Comparison of ENCODE assay signal across 16 cellular contexts in genomic region chr2:197460653-197461052, GRCh38. TPM values are rescaled to one million over a fixed set of nuclear protein-coding genes. Genes with fewer than 3 reads are reported as not detected.
DNase-seq lines count a peak whose midpoint lies in the region; ATAC-seq and TF ChIP-seq lines count a peak whose summit lies in the region.
"Had no signal": no experiment of that assay in that cellular context is flagged by ENCODE, and none has a peak within 500 bp of the region (broad histone marks: within the 10 kb centered on the region; RNA-seq: fewer than 3 reads in every experiment).

No MANE protein-coding gene starts in this region.

- H3K4me2 ChIP-seq in hepatocyte, result peak overlapping the region; percentile 36

- H3K27ac ChIP-seq in hepatocyte, result peak overlapping the region; percentile 71
- H3K27ac ChIP-seq in psoas muscle, result no peak overlapping the region
- H3K27ac ChIP-seq: C4-2B had no signal

- H3K9me3 ChIP-seq in T-helper 17 cell (ENCODE audit: control insufficient read depth, low read length, poor library complexity, severe bottlenecking) (no peaks in the 10 kb centered on the region), hepatocyte (ENCODE audit: low read depth) (no peaks in the 10 kb centered on the region), psoas muscle (no peaks in the 10 kb centered on the region)

- H3K36me3 Mint-ChIP-seq in T-helper 17 cell (ENCODE audit: low read depth) (no peaks in the 10 kb centered on the region), type B pancreatic cell (peaks cover 4% of the 10 kb centered on the region)

- no peaks in the 10 kb centered on the region for H3K9me2 ChIP-seq in hepatocyte (replicated peaks; ENCODE audit: insufficient read depth)

- no peaks in the 10 kb centered on the region for H3K36me3 ChIP-seq in hepatocyte (replicated peaks; ENCODE audit: insufficient read depth, low read depth)
- H3K36me3 ChIP-seq in psoas muscle (ENCODE audit: insufficient read depth in 1 of 2, low read depth in 1 of 2), result peaks cover 3 to 49% of the 10 kb centered on the region in 2 donors

- H3K4me3 ChIP-seq in hepatocyte, result no peak overlapping the region
- no peak overlapping the region for H3K4me3 ChIP-seq in psoas muscle

- H3K4me1 Mint-ChIP-seq in T-helper 17 cell (peaks cover 10% of the 10 kb centered on the region), type B pancreatic cell (ENCODE audit: unreplicated experiment) (no peaks in the 10 kb centered on the region)

- no peak overlapping the region for H2AFZ ChIP-seq in hepatocyte

- H4K20me1 ChIP-seq in hepatocyte (ENCODE audit: insufficient read depth, poor library complexity, severe bottlenecking), result peaks cover 17% of the 10 kb centered on the region

- no peaks in the 10 kb centered on the region for H3K9me3 Mint-ChIP-seq in type B pancreatic cell
- H3K9me3 Mint-ChIP-seq: IgD-negative memory B cell had no signal

- WGBS in hepatocyte (ENCODE audit: low lambda C conversion rate, missing lambda C conversion rate), result 74% methylated on average over 5 of the region's 5 CpGs
- 89 to 93% (median 90%) methylated on average over 5 of the region's 5 CpGs for WGBS in psoas muscle, 3 donors

- H3K79me2 ChIP-seq in hepatocyte, result peaks cover 75% of the 10 kb centered on the region

- ATAC-seq in T-helper 17 cell (no peak), GM21381 (IDR thresholded peaks at IDR 0.05; ENCODE audit: unreplicated experiment) (no peak), psoas muscle (no peak)

- TF ChIP-seq CTCF in hepatocyte (IDR thresholded peaks at IDR 0.05; ENCODE audit: poor library complexity), result no peak
- TF ChIP-seq CTCF in type B pancreatic cell (conservative IDR thresholded peaks at IDR 0.05), result no peak
- TF ChIP-seq CTCF in psoas muscle (IDR thresholded peaks at IDR 0.05), result no peak

- DNase-seq in NCI-H82 (lab: John Stamatoyannopoulos, UW), result peak; percentile 34
- DNase-seq in NCI-H82 treated with DMSO at 0.1 percent for 48 hours (lab: John Stamatoyannopoulos, UW; ENCODE audit: unreplicated experiment), result no peak
- DNase-seq in T-helper 17 cell, result no peak
- DNase-seq in hepatocyte (ENCODE audit: low spot score), result no peak
- DNase-seq in type B pancreatic cell (ENCODE audit: extremely low spot score, unreplicated experiment), result no peak
- DNase-seq in psoas muscle, result no peak
- no peak for DNase-seq in DMS79 treated with DMSO at 0.1 percent for 48 hours (lab: John Stamatoyannopoulos, UW)
- DNase-seq: COR-L47, DMS79, GOT3, NCI-H1436, NCI-H2029 treated with DMSO at 0.1 percent for 48 hours, SHP77 treated with DMSO at 0.1 percent for 48 hours had no signal

- H3K27ac Mint-ChIP-seq in T-helper 17 cell (peak overlapping the region; percentile 8), type B pancreatic cell (peak overlapping the region; percentile 46)
- H3K27ac Mint-ChIP-seq: IgD-negative memory B cell had no signal

- H3K4me3 Mint-ChIP-seq in T-helper 17 cell (no peak overlapping the region), type B pancreatic cell (no peak overlapping the region)
- H3K4me3 Mint-ChIP-seq: IgD-negative memory B cell had no signal

- intact Hi-C loops in psoas muscle (cut with DNase I), result no loop called here

- H3K27me3 Mint-ChIP-seq in T-helper 17 cell (no peaks in the 10 kb centered on the region), type B pancreatic cell (no peaks in the 10 kb centered on the region)
- H3K27me3 Mint-ChIP-seq: IgD-negative memory B cell had no signal

- H3K27me3 ChIP-seq in hepatocyte (no peaks in the 10 kb centered on the region), psoas muscle (ENCODE audit: insufficient read depth in 3 of 3, low read length in 2 of 3) (no peaks in the 10 kb centered on the region)

- H3K4me1 ChIP-seq in hepatocyte (ENCODE audit: insufficient read depth) (peaks cover 8% of the 10 kb centered on the region), psoas muscle (peaks cover 16% of the 10 kb centered on the region)

RNA-seq across cellular contexts. Expression of gene COQ10B, which starts 7.3 kb away (rescaled TPM):
- total RNA-seq in T-helper 17 cell (10 to 100 TPM; 50.8 to 54.9 TPM), hepatocyte (40.2 and 44.4 TPM in 2 replicates), type B pancreatic cell (ENCODE audit: low replicate concordance) (12.7 and 17.8 TPM in 2 replicates), psoas muscle (10 to 100 TPM in 3 of 4 donors, 1 to 10 TPM in 1; 9.9 to 20.2 (median 18.5) TPM)
- polyA plus RNA-seq in hepatocyte (40.7 and 46.1 TPM in 2 replicates), psoas muscle (10 to 100 TPM; 11.9 to 16.4 (median 14.5) TPM)

RNA-seq across cellular contexts. Expression of gene SF3B1, which starts 25.8 kb away (rescaled TPM):
- total RNA-seq in T-helper 17 cell, result 100 to 1,000 TPM; 454 to 510 TPM
- total RNA-seq in hepatocyte, result 232 and 321 TPM in 2 replicates
- 161 and 165 TPM in 2 replicates for polyA plus RNA-seq in hepatocyte
- 266 and 296 TPM in 2 replicates for total RNA-seq in type B pancreatic cell (ENCODE audit: low replicate concordance)
- 100 to 1,000 TPM; 112 to 162 (median 142) TPM for total RNA-seq in psoas muscle
- 100 to 1,000 TPM in 2 of 3 donors, 10 to 100 TPM in 1; 89.2 to 137 (median 116) TPM for polyA plus RNA-seq in psoas muscle

RNA-seq across cellular contexts. Expression of gene HSPD1, which starts 39.0 kb away (rescaled TPM):
- total RNA-seq in T-helper 17 cell, result 100 to 1,000 TPM; 161 to 182 TPM
- total RNA-seq in hepatocyte, result 327 and 339 TPM in 2 replicates
- 293 and 309 TPM in 2 replicates for polyA plus RNA-seq in hepatocyte
- total RNA-seq in type B pancreatic cell (ENCODE audit: low replicate concordance), result 375 and 473 TPM in 2 replicates
- total RNA-seq in psoas muscle, result 100 to 1,000 TPM; 167 to 252 (median 192) TPM
- 100 to 1,000 TPM; 188 to 468 (median 240) TPM for polyA plus RNA-seq in psoas muscle

RNA-seq across cellular contexts. Expression of gene HSPE1, which starts 39.5 kb away (rescaled TPM):
- total RNA-seq in T-helper 17 cell (10 to 100 TPM; 61.3 to 74.6 TPM), hepatocyte (146 and 194 TPM in 2 replicates), type B pancreatic cell (ENCODE audit: low replicate concordance) (165 and 167 TPM in 2 replicates), psoas muscle (100 to 1,000 TPM in 3 of 4 donors, 10 to 100 TPM in 1; 87.4 to 120 (median 112) TPM)
- polyA plus RNA-seq in hepatocyte (348 and 360 TPM in 2 replicates), psoas muscle (100 to 1,000 TPM; 155 to 304 (median 197) TPM)

RNA-seq across cellular contexts. Expression of gene MOB4, which starts 55.2 kb away (rescaled TPM):
- total RNA-seq in T-helper 17 cell, result 10 to 100 TPM; 16.3 to 28.9 TPM
- 44.0 and 50.1 TPM in 2 replicates for total RNA-seq in hepatocyte
- polyA plus RNA-seq in hepatocyte, result 42.2 and 44.1 TPM in 2 replicates
- 27.3 and 30.7 TPM in 2 replicates for total RNA-seq in type B pancreatic cell (ENCODE audit: low replicate concordance)
- 10 to 100 TPM; 22.7 to 30.0 (median 29.0) TPM for total RNA-seq in psoas muscle
- 10 to 100 TPM; 27.5 to 57.6 (median 31.4) TPM for polyA plus RNA-seq in psoas muscle
